8 cellular contexts compared by ENCODE assay signal in genomic region chr7:38177621-38178003, GRCh38. TPM values are rescaled to one million over a fixed set of nuclear protein-coding genes. Genes with fewer than 3 reads are reported as not detected.
A peak's percentile ranks its signal among the peaks of the same experiment; 100 is the strongest.
DNase-seq lines count a peak whose midpoint lies in the region; ATAC-seq and TF ChIP-seq lines count a peak whose summit lies in the region.

No MANE protein-coding gene starts in this region.

- H3K4ac ChIP-seq in IMR-90 (ENCODE audit: low read depth, low read length), result peak overlapping the region; percentile 87

- peak overlapping the region; percentile 98 for H2AFZ ChIP-seq in IMR-90 (replicated peaks; ENCODE audit: low read length, poor library complexity)

- no peak overlapping the region for H3K23ac ChIP-seq in IMR-90 (ENCODE audit: low read depth, low read length)

- H4K5ac ChIP-seq in IMR-90 (ENCODE audit: low read depth, low read length), result peak overlapping the region; percentile 66; the same call in 1 of the 2 replicates

- H3K4me3 Mint-ChIP-seq in CD4-positive, alpha-beta memory T cell, result peak overlapping the region; percentile 92 to 100 (median 98)
- H3K4me3 Mint-ChIP-seq in nephron, result peak overlapping the region; percentile 92 to 99 (median 99)

- peak overlapping the region; percentile 85 for H3K4me2 ChIP-seq in IMR-90 (ENCODE audit: low read depth, low read length)

- TF ChIP-seq RAD21 in IMR-90 (IDR thresholded peaks at IDR 0.05; ENCODE audit: low read length), result no peak

- H3K4me1 Mint-ChIP-seq in CD4-positive, alpha-beta memory T cell, result peaks cover 20 to 34% (median 27%) of the 10 kb centered on the region in 4 donors
- H3K4me1 Mint-ChIP-seq in nephron, result peaks cover 24% of the 10 kb centered on the region

- H3K27me3 Mint-ChIP-seq in CD4-positive, alpha-beta memory T cell, result peaks cover 8 to 13% of the 10 kb centered on the region in 2 donors
- no peaks in the 10 kb centered on the region for H3K27me3 Mint-ChIP-seq in nephron (ENCODE audit: low read depth)

- H3K27me3 ChIP-seq in CD4-positive, alpha-beta memory T cell (ENCODE audit: insufficient read depth, low read length), result peaks cover 2% of the 10 kb centered on the region
- H3K27me3 ChIP-seq in IMR-90 (ENCODE audit: control insufficient read depth, insufficient read depth, low read length), result no peaks in the 10 kb centered on the region

- H2BK20ac ChIP-seq in IMR-90 (ENCODE audit: low read depth, low read length), result no peak overlapping the region

- no CpG with 5 or more reads among the region's 15 CpGs for WGBS in IMR-90 (ENCODE audit: extremely low coverage in 2 of 2, insufficient read length in 1 of 2), 2 experiments

- H3K36me3 Mint-ChIP-seq in CD4-positive, alpha-beta memory T cell, result peaks cover 0 to 11% of the 10 kb centered on the region in 2 donors
- no peaks in the 10 kb centered on the region for H3K36me3 Mint-ChIP-seq in nephron (ENCODE audit: low read depth)

- H4K8ac ChIP-seq in IMR-90 (ENCODE audit: low read depth in 2 of 2, low read length in 2 of 2), result peak overlapping the region; percentile 82 to 91

- no peak overlapping the region for H2BK15ac ChIP-seq in IMR-90 (ENCODE audit: low read depth, low read length)

- in situ Hi-C loops in IMR-90 (cut with MboI; ENCODE audit: low sequenced_read_pairs), result no loop called here

- peaks cover 9% of the 10 kb centered on the region; the same call in 1 of the 2 replicates for H3K9me1 ChIP-seq in IMR-90 (ENCODE audit: insufficient read depth, low read length)

- dilution Hi-C loops in IMR-90 (cut with HindIII; ENCODE audit: low sequenced_read_pairs, unreplicated experiment), result no loop called here

- H3K14ac ChIP-seq in IMR-90 (replicated peaks; ENCODE audit: low read depth, low read length), result peak overlapping the region; percentile 84

- H3K27ac ChIP-seq in CD4-positive, alpha-beta memory T cell (ENCODE audit: low read depth, low read length), result peak overlapping the region; percentile 85
- peak overlapping the region; percentile 55 for H3K27ac ChIP-seq in IMR-90 (ENCODE audit: insufficient read depth, low read length)

- no peak for DNase-seq in CD4-positive, alpha-beta memory T cell
- DNase-seq in IMR-90 (no peak), choroid plexus epithelial cell (ENCODE audit: low read depth) (no peak), GM10248 (ENCODE audit: extremely low spot score) (no peak), activated gamma-delta T cell (lab: John Stamatoyannopoulos, UW) (no peak)
- no peak for DNase-seq in effector CD4-positive, alpha-beta T cell

- H3K36me3 ChIP-seq in CD4-positive, alpha-beta memory T cell (ENCODE audit: insufficient read depth, low read length), result no peaks in the 10 kb centered on the region
- no peaks in the 10 kb centered on the region for H3K36me3 ChIP-seq in IMR-90 (ENCODE audit: control insufficient read depth, insufficient read depth, low read length)

- H3K56ac ChIP-seq in IMR-90 (ENCODE audit: extremely low read depth, insufficient read depth, low read length), result peak overlapping the region; percentile 67

- no peak; the same call in 1 of the 2 replicates for TF ChIP-seq POLR2A in IMR-90 (IDR thresholded peaks at IDR 0.05; ENCODE audit: low read depth, low read length)

- ATAC-seq in IMR-90 (ENCODE audit: low read depth) (no peak), GM18873 (IDR thresholded peaks at IDR 0.05; ENCODE audit: low FRiP score, unreplicated experiment) (no peak)

- H2BK120ac ChIP-seq in IMR-90 (ENCODE audit: low read depth, low read length), result no peak overlapping the region

- peak overlapping the region; percentile 81 for H2AK9ac ChIP-seq in IMR-90 (replicated peaks; ENCODE audit: low read depth, low read length, poor library complexity)

- H2BK5ac ChIP-seq in IMR-90 (ENCODE audit: low read depth, low read length, poor library complexity, severe bottlenecking), result peak overlapping the region; percentile 44

- H3K9me3 Mint-ChIP-seq in CD4-positive, alpha-beta memory T cell, result peaks cover 0 to 7% (median 2%) of the 10 kb centered on the region in 8 donors
- H3K9me3 Mint-ChIP-seq in nephron, result peaks cover 4% of the 10 kb centered on the region

- peak overlapping the region; percentile 83 for H4K91ac ChIP-seq in IMR-90 (ENCODE audit: insufficient read depth, low read depth, low read length)

- H3K4me3 ChIP-seq in CD4-positive, alpha-beta memory T cell (ENCODE audit: low read length in 2 of 2), result peak overlapping the region; percentile 97 to 98
- H3K4me3 ChIP-seq in IMR-90 (ENCODE audit: insufficient read depth, low read depth, low read length) (peak overlapping the region; percentile 63), choroid plexus epithelial cell (ENCODE audit: low read depth, low read length) (peak overlapping the region; percentile 66)

- H3K79me1 ChIP-seq in IMR-90 (ENCODE audit: low read depth in 1 of 2, low read length in 2 of 2), result peaks cover 12 to 26% of the 10 kb centered on the region in 2 experiments

- TF ChIP-seq CTCF in IMR-90 (conservative IDR thresholded peaks at IDR 0.05; ENCODE audit: low read depth, low read length) (no peak), choroid plexus epithelial cell (conservative IDR thresholded peaks at IDR 0.05; ENCODE audit: low read depth, low read length) (no peak), nephron (IDR thresholded peaks at IDR 0.05; ENCODE audit: unreplicated experiment in 3 of 3) (no peak), GM10248 (IDR thresholded peaks at IDR 0.05; ENCODE audit: control extremely low read depth, extremely low read depth, low read depth, missing control alignments) (no peak)

- peaks cover 27% of the 10 kb centered on the region for H3K4me1 ChIP-seq in CD4-positive, alpha-beta memory T cell (ENCODE audit: insufficient read depth, low read length)
- H3K4me1 ChIP-seq in IMR-90 (ENCODE audit: control insufficient read depth, insufficient read depth, low read length), result peaks cover 6% of the 10 kb centered on the region

- H3K18ac ChIP-seq in IMR-90 (ENCODE audit: low read depth, low read length), result peak overlapping the region; percentile 37; the same call in 1 of the 2 replicates

- H4K20me1 ChIP-seq in IMR-90 (ENCODE audit: insufficient read depth, low read length), result peaks cover 7% of the 10 kb centered on the region; the same call in 1 of the 2 replicates

- no peaks in the 10 kb centered on the region for H3K9me3 ChIP-seq in CD4-positive, alpha-beta memory T cell (ENCODE audit: control insufficient read depth in 1 of 2, low read length in 2 of 2)
- H3K9me3 ChIP-seq in IMR-90 (ENCODE audit: control insufficient read depth, insufficient read depth, low read length), result no peaks in the 10 kb centered on the region

- peak overlapping the region; percentile 79 for H3K9ac ChIP-seq in IMR-90 (ENCODE audit: low read depth, low read length)

- peak overlapping the region; percentile 92 to 98 (median 97) for H3K27ac Mint-ChIP-seq in CD4-positive, alpha-beta memory T cell
- H3K27ac Mint-ChIP-seq in nephron, result peak overlapping the region; percentile 84 to 95 (median 94)

- BruUV-seq in IMR-90 (replicated peaks; lab: Mats Ljungman, UMichigan), result no TSS peak

- intact Hi-C loops in CD4-positive, alpha-beta memory T cell (cut with micrococcal nuclease), result loop anchor here (2.0 kb wide), 1 partner anchor 37 kb away; no protein-coding TSS in a partner anchor
- intact Hi-C loops in IMR-90 (cut with micrococcal nuclease), result loop anchor here (2.0 to 10.0 kb wide), 3 partner anchors 37 to 1523 kb away; no protein-coding TSS in a partner anchor

- H2AK5ac ChIP-seq in IMR-90 (ENCODE audit: low read depth, low read length), result no peak overlapping the region

- POLR2A ChIA-PET in CD4-positive, alpha-beta memory T cell (lab: Charles Lee; ENCODE audit: partially characterized antibody), result interaction anchor here (0.7 to 1.4 kb wide), 10 partner anchors 10 to 1403 kb away, joined by 3 to 8 read pairs (median 4); no protein-coding TSS in a partner anchor
- POLR2A ChIA-PET in IMR-90 (lab: Charles Lee; ENCODE audit: unreplicated experiment) (interaction anchor here (0.6 kb wide), 1 partner anchor 1156 kb away, joined by 5 read pairs; no protein-coding TSS in a partner anchor), GM10248 (lab: Yijun Ruan, JAX) (interaction anchor here (0.9 kb wide), 1 partner anchor 9 kb away, joined by 4 read pairs; no protein-coding TSS in a partner anchor)

- CTCF ChIA-PET in CD4-positive, alpha-beta memory T cell (lab: Charles Lee; ENCODE audit: partially characterized antibody), result interaction anchor here (0.6 to 2.4 kb wide), 7 partner anchors 38 to 198 kb away, joined by 3 to 21 read pairs (median 4); no protein-coding TSS in a partner anchor
- CTCF ChIA-PET in IMR-90 (lab: Yijun Ruan, JAX) (interaction anchor here (0.9 to 1.4 kb wide), 3 partner anchors 10 to 38 kb away, joined by 3 to 8 read pairs (median 7); no protein-coding TSS in a partner anchor), GM10248 (lab: Yijun Ruan, JAX) (interaction anchor here (0.9 to 1.4 kb wide), 6 partner anchors 13 to 158 kb away, joined by 3 to 13 read pairs (median 3); no protein-coding TSS in a partner anchor)

TF ChIP-seq in IMR-90, 13 proteins besides CTCF, POLR2A, EP300 and RAD21:
- TF ChIP-seq NFE2L2 (IDR thresholded peaks at IDR 0.05; ENCODE audit: low read depth, low read length), result no peak
- TF ChIP-seq CHD1 (IDR thresholded peaks at IDR 0.05; ENCODE audit: low read depth, low read length), result 0 out of 2 replicates have a peak, but pooled peaks have one; percentile 13
- peak; percentile 10 for TF ChIP-seq RCOR1 (IDR thresholded peaks at IDR 0.05; ENCODE audit: insufficient replicate concordance, low read length)
- TF ChIP-seq MXI1 (IDR thresholded peaks at IDR 0.05; ENCODE audit: borderline replicate concordance, low read depth, low read length), result no peak
- no peak for TF ChIP-seq RFX5 (IDR thresholded peaks at IDR 0.05; ENCODE audit: low read depth, low read length)
- no peak for TF ChIP-seq MAZ (IDR thresholded peaks at IDR 0.05; ENCODE audit: borderline replicate concordance, low read depth, low read length)

RNA-seq across cellular contexts. Expression of gene STARD3NL, which starts 0.4 kb away (rescaled TPM):
- total RNA-seq in CD4-positive, alpha-beta memory T cell, result 10 to 100 TPM; 11.4 to 12.6 TPM
- 10 to 100 TPM; 27.2 to 54.4 TPM for polyA plus RNA-seq in CD4-positive, alpha-beta memory T cell
- 69.7 and 102 TPM in 2 replicates for total RNA-seq in IMR-90 (2012; rRNA removed)
- polyA plus RNA-seq in IMR-90 (2012; rRNA removed), result 46.5 and 51.6 TPM in 2 replicates
- 11.7 and 13.9 TPM in 2 replicates for polyA plus RNA-seq in IMR-90 (2012; cell fraction: cytosol; rRNA removed)
- polyA plus RNA-seq in IMR-90 (2012; cell fraction: nucleus; rRNA removed; ENCODE audit: low replicate concordance), result 3.1 and 19.2 TPM in 2 replicates
